24 cellular contexts compared by ENCODE assay signal in the genomic region with DNA sequence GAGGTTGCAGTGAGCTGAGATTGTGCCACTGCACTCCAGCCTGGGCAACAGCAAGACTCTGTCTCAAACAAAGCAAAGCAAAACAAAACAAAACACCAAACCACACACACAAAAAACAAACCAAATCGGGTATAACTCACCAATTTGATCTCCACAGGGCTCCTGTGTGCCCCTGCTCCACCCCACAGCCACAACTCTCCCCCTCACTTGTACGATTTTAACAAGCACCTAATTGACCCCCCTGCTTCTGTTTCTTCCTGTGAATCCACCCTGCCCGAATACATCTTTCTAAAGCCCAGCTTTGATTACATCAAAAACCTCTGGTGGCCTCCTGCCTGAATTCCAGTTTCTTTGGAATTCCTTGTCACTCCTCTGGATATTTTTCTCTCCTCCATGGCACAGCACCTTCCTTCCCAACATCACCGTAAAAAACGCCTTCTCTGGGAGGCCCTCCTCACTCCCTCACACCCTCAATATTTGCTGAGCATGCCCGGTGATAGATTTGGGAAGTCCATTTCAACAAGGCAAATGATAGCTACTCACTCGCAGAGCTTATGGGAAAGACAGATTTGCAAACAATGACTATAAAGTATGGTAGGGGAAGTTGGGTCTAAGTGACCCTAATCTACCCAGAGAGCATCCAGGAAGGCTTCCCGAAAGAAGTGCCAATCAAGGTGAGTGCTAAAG. TPM values are rescaled to one million over a fixed set of nuclear protein-coding genes. Genes with fewer than 3 reads are reported as not detected.
A peak's percentile ranks its signal among the peaks of the same experiment; 100 is the strongest.
DNase-seq lines count a peak whose midpoint lies in the region; ATAC-seq lines count a peak whose summit lies in the region.
"Had no signal": no experiment of that assay in that cellular context is flagged by ENCODE, and none has a peak within 500 bp of the region (broad histone marks: within the 10 kb centered on the region; RNA-seq: fewer than 3 reads in every experiment).

No MANE protein-coding gene starts in this region.

- H3K18ac ChIP-seq in neuronal stem cell (ENCODE audit: low read length): peak overlapping the region; percentile 60

- no peak overlapping the region for H2BK15ac ChIP-seq in neuronal stem cell (ENCODE audit: low read length)

- peaks cover 60 to 92% (median 85%) of the 10 kb centered on the region in 10 experiments for H3K4me1 ChIP-seq in BLaER1 treated with 17β-estradiol and CSF1 and Interleukin-3, amounts not matched to agents 10 nM and 100 nM
- peaks cover 0 to 12% of the 10 kb centered on the region in 2 donors for H3K4me1 ChIP-seq in neuronal stem cell (ENCODE audit: control insufficient read depth in 2 of 2, insufficient read depth in 1 of 2, low read depth in 1 of 2, low read length in 2 of 2)

- H3K4ac ChIP-seq in neuronal stem cell (ENCODE audit: low read length): no peak overlapping the region

- no peak overlapping the region for H3K23ac ChIP-seq in neuronal stem cell (ENCODE audit: low read depth, low read length, poor library complexity)

- H3K9ac ChIP-seq in BLaER1 treated with 17β-estradiol and CSF1 and Interleukin-3, amounts not matched to agents 10 nM and 100 nM: peak overlapping the region in 4 of 11 experiments; percentile 40 to 67 (median 55); a peak in 5 of 22 replicates
- peak overlapping the region; percentile 14 for H3K9ac ChIP-seq in neuronal stem cell (ENCODE audit: low read depth, low read length, poor library complexity)

- no peak overlapping the region for H3K4me3 Mint-ChIP-seq in activated naive CD8-positive, alpha-beta T cell treated with anti-CD3 and anti-CD28 coated beads, Interleukin-2, amount 10 ng/mL, durations not matched to agents 7 days and 5 days

- no peaks in the 10 kb centered on the region for H3K9me3 Mint-ChIP-seq in activated naive CD8-positive, alpha-beta T cell treated with anti-CD3 and anti-CD28 coated beads, Interleukin-2, amount 10 ng/mL, durations not matched to agents 7 days and 5 days
- H3K9me3 Mint-ChIP-seq: activated CD4-positive, alpha-beta T cell treated with anti-CD3 and anti-CD28 coated beads, Interleukin-2, amount 10 ng/mL, durations not matched to agents 24 days and 14 days; immature natural killer cell; stimulated activated naive CD8-positive, alpha-beta T cell treated with anti-CD3 and anti-CD28 coated beads, Interleukin-15, Interleukin-2, amounts not matched to agents 100 ng/mL and 50 ng/mL, for 24 hours had no signal

- H2AK5ac ChIP-seq in neuronal stem cell (ENCODE audit: low read depth, low read length): peak overlapping the region; percentile 74

- ATAC-seq in activated naive CD8-positive, alpha-beta T cell treated with anti-CD3 and anti-CD28 coated beads, Interleukin-2, amount 10 ng/mL, durations not matched to agents 7 days and 5 days (ENCODE audit: low read depth): no peak

- no peaks in the 10 kb centered on the region for H3K36me3 ChIP-seq in BLaER1 treated with 17β-estradiol and CSF1 and Interleukin-3, amounts not matched to agents 10 nM and 100 nM
- H3K36me3 ChIP-seq in neuronal stem cell (replicated peaks in 1 of 2; ENCODE audit: control insufficient read depth in 2 of 2, insufficient read depth in 2 of 2, low read length in 2 of 2): peaks cover 0 to 19% of the 10 kb centered on the region in 2 donors

- no peak overlapping the region for H4K91ac ChIP-seq in neuronal stem cell (ENCODE audit: low read depth, low read length, poor library complexity)

- peaks cover 0 to 3% (median 0%) of the 10 kb centered on the region in 11 experiments; a peak in 2 of 22 replicates for H3K9me3 ChIP-seq in BLaER1 treated with 17β-estradiol and CSF1 and Interleukin-3, amounts not matched to agents 10 nM and 100 nM (replicated peaks in 1 of 11)
- H3K9me3 ChIP-seq in neuronal stem cell (replicated peaks in 1 of 2; ENCODE audit: control insufficient read depth in 2 of 2, insufficient read depth in 1 of 2, low read depth in 1 of 2, low read length in 2 of 2): no peaks in the 10 kb centered on the region
- H3K9me3 ChIP-seq: Caco-2, right atrium auricular region had no signal

- no peaks in the 10 kb centered on the region for H3K27me3 Mint-ChIP-seq in activated naive CD8-positive, alpha-beta T cell treated with anti-CD3 and anti-CD28 coated beads, Interleukin-2, amount 10 ng/mL, durations not matched to agents 7 days and 5 days
- H3K27me3 Mint-ChIP-seq: activated CD4-positive, alpha-beta T cell treated with anti-CD3 and anti-CD28 coated beads, Interleukin-2, amount 10 ng/mL, durations not matched to agents 24 days and 14 days; stimulated activated naive CD8-positive, alpha-beta T cell treated with anti-CD3 and anti-CD28 coated beads, Interleukin-15, Interleukin-2, amounts not matched to agents 100 ng/mL and 50 ng/mL, for 24 hours had no signal

- DNase-seq in NCI-H748 (lab: John Stamatoyannopoulos, UW; ENCODE audit: unreplicated experiment) (peak; percentile 34), neuronal stem cell (ENCODE audit: low spot score) (no peak), NCI-H2227 treated with DMSO at 0.1 percent for 48 hours (lab: John Stamatoyannopoulos, UW) (no peak), NCI-H82 (lab: John Stamatoyannopoulos, UW) (no peak), NCI-H774 (lab: John Stamatoyannopoulos, UW) (no peak)
- DNase-seq in activated naive CD8-positive, alpha-beta T cell treated with anti-CD3 and anti-CD28 coated beads, Interleukin-2, amount 10 ng/mL, durations not matched to agents 7 days and 5 days: no peak
- DNase-seq: activated CD4-positive, alpha-beta T cell treated with anti-CD3 and anti-CD28 coated beads, Interleukin-2, amount 10 ng/mL, durations not matched to agents 24 days and 14 days; activated CD8-positive, alpha-beta memory T cell treated with anti-CD3 and anti-CD28 coated beads for 24 hours; activated gamma-delta T cell; Caco-2; effector CD8-positive, alpha-beta T cell; hypothalamus; immature natural killer cell; left cardiac atrium; NCI-H1105; NCI-H187; stimulated activated CD4-positive, alpha-beta T cell treated with anti-CD3 and anti-CD28 coated beads, Interleukin-1b, Interleukin-23, amount 100 ng/mL, for 48 hours; T-helper 9 cell had no signal

- no peak overlapping the region for H2BK5ac ChIP-seq in neuronal stem cell (ENCODE audit: low read length)

- H2AFZ ChIP-seq in neuronal stem cell (ENCODE audit: low read length): no peak overlapping the region

- no peak overlapping the region for H2BK12ac ChIP-seq in neuronal stem cell (ENCODE audit: low read length)

- H2BK120ac ChIP-seq in neuronal stem cell (ENCODE audit: low read depth, low read length): no peak overlapping the region

- H3K14ac ChIP-seq in neuronal stem cell (ENCODE audit: low read length): no peak overlapping the region

- no peaks in the 10 kb centered on the region for H3K27me3 ChIP-seq in BLaER1 treated with 17β-estradiol and CSF1 and Interleukin-3, amounts not matched to agents 10 nM and 100 nM
- H3K27me3 ChIP-seq in neuronal stem cell (ENCODE audit: control insufficient read depth in 3 of 3, insufficient read depth in 3 of 3, low read depth in 1 of 3, low read length in 3 of 3): no peaks in the 10 kb centered on the region
- H3K27me3 ChIP-seq: right atrium auricular region had no signal

- H4K20me1 ChIP-seq in BLaER1 treated with 17β-estradiol and CSF1 and Interleukin-3, amounts not matched to agents 10 nM and 100 nM: no peaks in the 10 kb centered on the region

- no peaks in the 10 kb centered on the region for H3K36me3 Mint-ChIP-seq in activated naive CD8-positive, alpha-beta T cell treated with anti-CD3 and anti-CD28 coated beads, Interleukin-2, amount 10 ng/mL, durations not matched to agents 7 days and 5 days
- H3K36me3 Mint-ChIP-seq: immature natural killer cell had no signal

- POLR2A ChIA-PET in activated naive CD8-positive, alpha-beta T cell treated with anti-CD3 and anti-CD28 coated beads, Interleukin-2, amount 10 ng/mL, durations not matched to agents 7 days and 5 days (lab: Charles Lee): interaction anchor here (0.8 kb wide), 1 partner anchor 33 kb away, joined by 4 read pairs; no protein-coding TSS in a partner anchor

- no peak overlapping the region for H4K8ac ChIP-seq in neuronal stem cell (ENCODE audit: low read depth, low read length)

- WGBS in neuronal stem cell (ENCODE audit: extremely low coverage in 2 of 2, insufficient read length in 2 of 2, insufficient replicate concordance in 1 of 2), 2 donors: no CpG with 5 or more reads among the region's 8 CpGs

- peak overlapping the region; percentile 7 to 93 (median 83); a peak in 21 of 22 replicates for H3K4me2 ChIP-seq in BLaER1 treated with 17β-estradiol and CSF1 and Interleukin-3, amounts not matched to agents 10 nM and 100 nM
- H3K4me2 ChIP-seq in neuronal stem cell (ENCODE audit: insufficient read depth, low read length, poor library complexity, severe bottlenecking): no peak overlapping the region
- H3K4me2 ChIP-seq: smooth muscle cell had no signal

- H3K4me1 Mint-ChIP-seq in activated naive CD8-positive, alpha-beta T cell treated with anti-CD3 and anti-CD28 coated beads, Interleukin-2, amount 10 ng/mL, durations not matched to agents 7 days and 5 days: peaks cover 19% of the 10 kb centered on the region

- no peaks in the 10 kb centered on the region for H3K79me1 ChIP-seq in neuronal stem cell (ENCODE audit: low read depth, low read length)

- H3K4me3 ChIP-seq in BLaER1 treated with 17β-estradiol and CSF1 and Interleukin-3, amounts not matched to agents 10 nM and 100 nM: no peak overlapping the region
- H3K4me3 ChIP-seq in neuronal stem cell (ENCODE audit: low read length in 2 of 2): no peak overlapping the region
- H3K4me3 ChIP-seq: coronary artery, right atrium auricular region, smooth muscle cell had no signal

- peak overlapping the region in 10 of 11 experiments; percentile 53 to 93 (median 86); a peak in 17 of 22 replicates for H3K27ac ChIP-seq in BLaER1 treated with 17β-estradiol and CSF1 and Interleukin-3, amounts not matched to agents 10 nM and 100 nM
- no peak overlapping the region for H3K27ac ChIP-seq in neuronal stem cell (replicated peaks; ENCODE audit: low read length)
- H3K27ac ChIP-seq: coronary artery, epithelial cell of prostate, right atrium auricular region had no signal

- H3K27ac Mint-ChIP-seq in activated naive CD8-positive, alpha-beta T cell treated with anti-CD3 and anti-CD28 coated beads, Interleukin-2, amount 10 ng/mL, durations not matched to agents 7 days and 5 days: peak overlapping the region; percentile 51
- H3K27ac Mint-ChIP-seq: activated CD4-positive, alpha-beta T cell treated with anti-CD3 and anti-CD28 coated beads, Interleukin-2, amount 10 ng/mL, durations not matched to agents 24 days and 14 days; stimulated activated naive CD8-positive, alpha-beta T cell treated with anti-CD3 and anti-CD28 coated beads, Interleukin-15, Interleukin-2, amounts not matched to agents 100 ng/mL and 50 ng/mL, for 24 hours had no signal

RNA-seq across cellular contexts. Expression of a gene that starts 11.6 kb away (rescaled TPM):
- total RNA-seq in activated naive CD8-positive, alpha-beta T cell treated with anti-CD3 and anti-CD28 coated beads, Interleukin-2, amount 10 ng/mL, durations not matched to agents 7 days and 5 days: 100 to 1,000 TPM; 104 to 108 TPM
- 112 TPM for polyA plus RNA-seq in neuronal stem cell (2013, experiment 1 of 2)
- 111 TPM for polyA plus RNA-seq in neuronal stem cell (2013, experiment 2 of 2)
